7 cellular contexts compared by ENCODE assay signal in the genomic region with DNA sequence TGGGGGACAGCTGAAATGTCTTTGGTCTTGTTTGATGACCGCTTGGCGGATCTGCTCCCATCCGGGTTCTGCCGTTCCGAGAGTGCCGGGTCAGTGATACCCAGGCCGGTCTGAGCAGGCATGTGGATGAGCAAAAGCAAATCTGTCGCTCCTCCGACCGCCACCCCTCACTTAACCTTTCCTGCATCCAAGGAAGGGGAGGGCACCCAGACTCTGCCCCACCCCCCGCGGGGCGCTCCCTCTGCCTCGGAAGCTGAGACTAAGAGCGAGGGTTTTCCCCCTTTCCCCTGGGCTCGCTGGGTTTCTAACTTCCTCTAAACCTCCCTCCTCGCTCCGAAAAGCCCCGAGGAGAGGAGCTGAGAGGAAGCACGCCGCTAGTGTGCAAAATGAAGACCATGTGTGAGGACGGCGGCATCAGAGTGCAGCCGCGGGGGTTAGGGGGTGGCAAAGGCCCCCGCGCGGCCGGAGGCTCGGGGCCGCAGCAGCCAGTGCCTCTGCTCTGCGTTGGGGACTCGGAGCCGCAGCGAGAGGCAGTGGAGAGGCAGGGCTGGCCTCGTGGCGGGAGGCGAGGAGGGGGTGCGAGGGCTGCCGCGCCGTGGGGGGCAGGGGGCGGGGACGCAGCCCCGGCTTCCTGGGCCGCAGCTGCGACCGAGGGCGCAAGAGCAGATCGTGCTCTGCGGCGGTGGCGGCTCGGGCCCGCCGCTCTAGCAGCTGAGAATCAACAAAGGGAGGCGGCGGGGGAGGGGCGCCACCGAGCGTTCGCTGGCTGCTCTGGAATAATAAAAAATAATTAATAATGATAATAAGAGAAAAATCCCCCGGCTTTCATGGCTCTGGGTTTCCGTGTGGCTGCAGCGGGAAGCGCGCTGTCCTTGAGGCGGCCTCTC. TPM values are rescaled to one million over a fixed set of nuclear protein-coding genes. Genes with fewer than 3 reads are reported as not detected.
DNase-seq lines count a peak whose midpoint lies in the region; TF ChIP-seq lines count a peak whose summit lies in the region.

No MANE protein-coding gene starts in this region.

- no peak overlapping the region for H3K56ac ChIP-seq in H9 (ENCODE audit: insufficient read length, low read depth, low read length)

- H4K5ac ChIP-seq in H9 (ENCODE audit: insufficient read length, low read depth, low read length): no peak overlapping the region

- peak overlapping the region; percentile 67 to 84 for H3K4me3 Mint-ChIP-seq in H9
- peak overlapping the region; percentile 84 to 88 (median 85) for H3K4me3 Mint-ChIP-seq in nephron

- no peak overlapping the region for H3T11ph ChIP-seq in H9 (ENCODE audit: low read length)

- H4K20me1 ChIP-seq in H9 (ENCODE audit: control insufficient read depth, insufficient read depth, insufficient read length): peaks cover 5% of the 10 kb centered on the region

- H3K9ac ChIP-seq in H9 (ENCODE audit: extremely low read depth, insufficient read length, low read length): no peak overlapping the region

- H3K14ac ChIP-seq in H9 (ENCODE audit: insufficient read depth, low read length): peak overlapping the region; percentile 66

- DNase-seq in H9: peak; percentile 61
- DNase-seq in NCI-H226: peak; percentile 30
- peak; percentile 60 for DNase-seq in activated CD8-positive, alpha-beta memory T cell treated with anti-CD3 and anti-CD28 coated beads, Interleukin-2, amount 50 U/mL, for 4 hours
- DNase-seq in fibroblast of gingiva (ENCODE audit: low read depth): peak; percentile 30
- DNase-seq in superior temporal gyrus (ENCODE audit: extremely low spot score): no peak

- H3K27me3 Mint-ChIP-seq in H9 (ENCODE audit: low read depth) (peaks cover 59% of the 10 kb centered on the region), nephron (ENCODE audit: low read depth) (peaks cover 9% of the 10 kb centered on the region)

- no peak overlapping the region for H2BK12ac ChIP-seq in H9 (ENCODE audit: insufficient read length, low read depth, low read length)

- H3K23me2 ChIP-seq in H9 (ENCODE audit: insufficient read length, low read depth, low read length, poor library complexity, severe bottlenecking): peaks cover 45% of the 10 kb centered on the region

- no peak overlapping the region for H2BK20ac ChIP-seq in H9 (ENCODE audit: low read depth, low read length, poor library complexity, severe bottlenecking)

- H3K27ac ChIP-seq in H9 (ENCODE audit: insufficient read length, low read depth, low read length): no peak overlapping the region

- peaks cover 43 to 46% of the 10 kb centered on the region in 2 experiments for H3K9me3 Mint-ChIP-seq in H9
- H3K9me3 Mint-ChIP-seq in nephron: peaks cover 2% of the 10 kb centered on the region

- H3K27me3 ChIP-seq in H9 (ENCODE audit: insufficient read depth, low read length): peaks cover 47% of the 10 kb centered on the region; the same call in 1 of the 2 replicates

- H3K4me1 Mint-ChIP-seq in H9 (peaks cover 32 to 34% of the 10 kb centered on the region in 2 experiments), nephron (peaks cover 34% of the 10 kb centered on the region)

- H3K79me2 ChIP-seq in H9 (ENCODE audit: insufficient read depth, low read length): no peaks in the 10 kb centered on the region; the same call in 1 of the 2 replicates

- H4K8ac ChIP-seq in H9 (replicated peaks; ENCODE audit: insufficient read length, low read depth, low read length): no peak overlapping the region

- H3K9me3 ChIP-seq in H9 (ENCODE audit: control insufficient read depth, low read depth, low read length): no peaks in the 10 kb centered on the region

- no peak overlapping the region for H4K91ac ChIP-seq in H9 (ENCODE audit: insufficient read length, low read depth, low read length)

- no peak overlapping the region for H2BK15ac ChIP-seq in H9 (ENCODE audit: low read depth, low read length)

- H3K4me2 ChIP-seq in H9 (ENCODE audit: insufficient read depth, insufficient read length, low read length): peak overlapping the region; percentile 86

- H2BK120ac ChIP-seq in H9 (ENCODE audit: low read depth, low read length, poor library complexity, severe bottlenecking): no peak overlapping the region

- no peak overlapping the region for H2BK5ac ChIP-seq in H9 (ENCODE audit: insufficient read length, low read length)

- H3K36me3 Mint-ChIP-seq in H9 (ENCODE audit: insufficient read depth in 1 of 3, low read depth in 3 of 3) (peaks cover 0 to 2% (median 2%) of the 10 kb centered on the region in 3 experiments; a peak in 3 of 7 replicates), nephron (ENCODE audit: low read depth) (no peaks in the 10 kb centered on the region)

- peak overlapping the region; percentile 17; the same call in 1 of the 2 replicates for H3K4me3 ChIP-seq in GM08714 (ENCODE audit: low read length)

- H2AFZ ChIP-seq in H9 (ENCODE audit: low read length): no peak overlapping the region

- H3K23ac ChIP-seq in H9 (ENCODE audit: insufficient read length, low read depth, low read length): no peak overlapping the region

- TF ChIP-seq CTCF in H9 (conservative IDR thresholded peaks at IDR 0.05) (no peak; the same call in 2 of the 3 replicates), nephron (IDR thresholded peaks at IDR 0.05; ENCODE audit: unreplicated experiment in 3 of 3) (peak in 1 of 3 experiments; percentile 19)

- no peak overlapping the region for H2AK5ac ChIP-seq in H9 (ENCODE audit: insufficient read length, low read length)

- H3K27ac Mint-ChIP-seq in H9 (no peak overlapping the region), nephron (peak overlapping the region in 2 of 3 experiments; percentile 77 to 84)

- no peaks in the 10 kb centered on the region for H3K79me1 ChIP-seq in H9 (ENCODE audit: insufficient read depth, low read depth, low read length, poor library complexity, severe bottlenecking)

- H3K4me1 ChIP-seq in H9 (ENCODE audit: insufficient read depth, low read length): peaks cover 9% of the 10 kb centered on the region; the same call in 1 of the 2 replicates

- WGBS in H9 (ENCODE audit: extremely low coverage, insufficient read length, low lambda C conversion rate): no CpG with 5 or more reads among the region's 68 CpGs

- H3K4ac ChIP-seq in H9 (ENCODE audit: low read depth, low read length): no peak overlapping the region

- H3K18ac ChIP-seq in H9 (ENCODE audit: insufficient read length, low read depth, low read length): no peak overlapping the region

RNA-seq across cellular contexts. Expression of a gene that starts 55.8 kb away (rescaled TPM):
- total RNA-seq in H9 (2021): 126 and 134 TPM in 2 replicates

Comparison
In these comparisons a context has a peak if more than half of its experiments do, and no peak if none do; other contexts are left out.
1. H3K27ac Mint-ChIP-seq: peak in nephron (2 of 3); none in H9 (0 of 3).